ENCODE assay signal across 14 cellular contexts in the genomic region with DNA sequence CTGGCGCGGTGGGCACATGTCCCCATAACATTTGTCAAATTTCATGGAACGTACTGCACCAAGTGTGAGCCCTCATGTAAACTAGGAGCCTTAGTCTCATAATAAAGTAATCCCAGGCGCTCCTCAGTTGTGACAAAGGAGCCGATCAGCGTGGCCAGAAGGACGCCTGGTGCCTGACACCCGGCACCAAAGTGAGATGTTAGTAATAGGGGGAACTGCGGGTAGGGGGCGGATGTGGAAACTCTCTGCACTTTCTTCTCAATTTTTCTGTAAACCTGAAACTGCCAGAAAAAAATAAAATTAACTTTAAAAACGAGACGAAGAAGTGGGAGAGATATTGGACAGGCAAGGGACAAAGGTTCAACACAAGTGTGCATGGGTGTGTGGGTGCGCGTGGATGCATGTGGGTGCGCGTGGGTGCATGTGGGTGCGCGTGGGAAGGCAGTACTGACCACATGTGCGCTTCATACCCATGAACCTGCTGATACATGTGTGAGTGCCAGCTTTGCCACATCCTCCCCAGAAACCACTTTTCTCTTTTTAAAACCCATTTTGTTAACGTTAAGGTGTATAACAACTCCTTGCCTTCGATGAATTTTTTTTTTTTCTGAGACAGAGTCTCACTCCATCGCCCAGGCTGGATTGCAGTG.
DNase-seq lines count a peak whose midpoint lies in the region; ATAC-seq lines count a peak whose summit lies in the region.
"Had no signal": no experiment of that assay in that cellular context is flagged by ENCODE, and none has a peak within 500 bp of the region (broad histone marks: within the 10 kb centered on the region; RNA-seq: fewer than 3 reads in every experiment).

No MANE protein-coding gene starts in this region.

- no peaks in the 10 kb centered on the region for H3K9me3 Mint-ChIP-seq in central memory CD8-positive, alpha-beta T cell

- ATAC-seq in central memory CD8-positive, alpha-beta T cell (replicated peaks; ENCODE audit: extremely low read depth, poor library complexity, severe bottlenecking) = peak; percentile 65
- no peak for ATAC-seq in HG03354 (IDR thresholded peaks at IDR 0.05; ENCODE audit: poor library complexity, severe bottlenecking, unreplicated experiment)

- peaks cover 31% of the 10 kb centered on the region for H3K27me3 Mint-ChIP-seq in central memory CD8-positive, alpha-beta T cell

- peak overlapping the region; percentile 55 for H3K27ac Mint-ChIP-seq in central memory CD8-positive, alpha-beta T cell (ENCODE audit: low read depth)

- H3K4me1 Mint-ChIP-seq in central memory CD8-positive, alpha-beta T cell = peaks cover 18% of the 10 kb centered on the region

- H3K36me3 Mint-ChIP-seq in central memory CD8-positive, alpha-beta T cell (ENCODE audit: insufficient read depth) = peaks cover 2% of the 10 kb centered on the region

- peak overlapping the region; percentile 39 for H3K4me3 Mint-ChIP-seq in central memory CD8-positive, alpha-beta T cell

- peak; percentile 37 for DNase-seq in NK-92 treated with Interleukin-12 subunit alpha and Interleukin-12 subunit beta, amount 100 ng/mL, for 24 hours (lab: John Stamatoyannopoulos, UW)
- DNase-seq in NK-92 (lab: John Stamatoyannopoulos, UW; ENCODE audit: unreplicated experiment) (no peak), MV-4-11 (lab: John Stamatoyannopoulos, UW) (peak; percentile 28), cerebellar nuclear complex (lab: John Stamatoyannopoulos, UW) (no peak), glomerular visceral epithelial cell (ENCODE audit: extremely low spot score) (no peak)
- no peak for DNase-seq in central memory CD8-positive, alpha-beta T cell (ENCODE audit: low spot score in 2 of 2)
- DNase-seq in stimulated activated CD4-positive, alpha-beta T cell treated with anti-CD3 and anti-CD28 coated beads, Interleukin-4, amount 100 ng/mL, for 24 hours = peak; percentile 30
- DNase-seq: 8988T, DMS79, left ventricle myocardium inferior, NCI-H1105 treated with DMSO at 0.1 percent for 48 hours, SHP77 treated with DMSO at 0.1 percent for 48 hours, trophoblast cell had no signal

Comparison
In these comparisons a context has a peak if more than half of its experiments do, and no peak if none do; other contexts are left out.
1. DNase-seq: peak in NK-92 treated with Interleukin-12 subunit alpha and Interleukin-12 subunit beta, amount 100 ng/mL, for 24 hours (single experiment), MV-4-11 (single experiment) and stimulated activated CD4-positive, alpha-beta T cell treated with anti-CD3 and anti-CD28 coated beads, Interleukin-4, amount 100 ng/mL, for 24 hours (single experiment); none in NK-92 (single experiment), central memory CD8-positive, alpha-beta T cell (0 of 2), cerebellar nuclear complex (0 of 2) and glomerular visceral epithelial cell (single experiment).